10 cellular contexts compared by ENCODE assay signal in the genomic region with DNA sequence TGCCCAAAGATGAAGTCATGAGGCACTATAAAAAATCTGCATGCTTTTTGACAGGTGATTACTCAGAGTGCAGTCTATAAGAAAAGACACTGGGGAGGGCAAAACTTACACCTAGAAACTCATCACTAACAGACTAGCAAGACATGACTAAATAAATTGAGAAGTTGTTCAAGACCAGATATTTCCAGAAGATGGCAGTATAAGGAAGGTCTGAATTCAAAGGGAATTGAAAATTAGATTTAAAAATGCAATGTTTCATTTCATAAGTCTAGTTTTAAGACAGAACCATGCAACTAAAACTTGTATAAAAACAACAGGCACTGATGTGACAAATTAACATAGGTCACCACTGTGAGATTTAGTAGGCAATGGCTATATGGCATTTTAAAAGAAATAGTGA.
A peak's percentile ranks its signal among the peaks of the same experiment; 100 is the strongest.
DNase-seq lines count a peak whose midpoint lies in the region; ATAC-seq and TF ChIP-seq lines count a peak whose summit lies in the region.
"Had no signal": no experiment of that assay in that cellular context is flagged by ENCODE, and none has a peak within 500 bp of the region (broad histone marks: within the 10 kb centered on the region; RNA-seq: fewer than 3 reads in every experiment).

No MANE protein-coding gene starts in this region.

- no peaks in the 10 kb centered on the region for H3K79me2 ChIP-seq in GM23338 (replicated peaks; ENCODE audit: insufficient read depth)

- H3K36me3 ChIP-seq in GM23338 (ENCODE audit: insufficient read depth) (no peaks in the 10 kb centered on the region), upper lobe of left lung (no peaks in the 10 kb centered on the region)

- H3K4me1 ChIP-seq in GM23338 (ENCODE audit: insufficient read depth): no peaks in the 10 kb centered on the region
- H3K4me1 ChIP-seq in upper lobe of left lung: no peaks in the 10 kb centered on the region

- H3K4me1 Mint-ChIP-seq in GM23338: no peaks in the 10 kb centered on the region

- H3F3A ChIP-seq in GM23338 (replicated peaks; ENCODE audit: low read depth): no peaks in the 10 kb centered on the region

- no peak overlapping the region for H3K27ac Mint-ChIP-seq in GM23338

- POLR2A ChIA-PET in RWPE1 (lab: Yijun Ruan, JAX; ENCODE audit: low non-redundant PET): no interaction called here

- H3K9me3 Mint-ChIP-seq in GM23338: no peaks in the 10 kb centered on the region

- H3K36me3 Mint-ChIP-seq in GM23338 (ENCODE audit: low read depth): no peaks in the 10 kb centered on the region

- no peak overlapping the region for H3K4me3 Mint-ChIP-seq in GM23338

- no peaks in the 10 kb centered on the region for H3K27me3 ChIP-seq in GM23338 (ENCODE audit: insufficient read depth)
- H3K27me3 ChIP-seq in upper lobe of left lung: no peaks in the 10 kb centered on the region

- H3K9me2 ChIP-seq in GM23338 (ENCODE audit: insufficient read depth): no peaks in the 10 kb centered on the region

- H3K4me2 ChIP-seq in GM23338: no peak overlapping the region
- H3K4me2 ChIP-seq: KMS-11 had no signal

- H2AFZ ChIP-seq in GM23338: no peak overlapping the region

- ATAC-seq in GM23338 (no peak), GM19035 (IDR thresholded peaks at IDR 0.05; ENCODE audit: unreplicated experiment) (no peak), upper lobe of left lung (ENCODE audit: low FRiP score in 2 of 2) (no peak)

- TF ChIP-seq POLR2A in upper lobe of left lung (IDR thresholded peaks at IDR 0.05): no peak

- CTCF ChIA-PET in RWPE1 (lab: Yijun Ruan, JAX): no interaction called here

- no peaks in the 10 kb centered on the region for H3K27me3 Mint-ChIP-seq in GM23338 (ENCODE audit: insufficient read depth, low read depth, poor library complexity)

- H3K4me3 ChIP-seq in GM23338 (no peak overlapping the region), upper lobe of left lung (no peak overlapping the region)

- no peak for DNase-seq in AG09319 (ENCODE audit: extremely low read depth, low read depth)
- peak; percentile 13 for DNase-seq in GM23338 (ENCODE audit: low spot score)
- DNase-seq in RWPE1 (ENCODE audit: low spot score): no peak
- peak; percentile 10 for DNase-seq in inferior parietal cortex (ENCODE audit: extremely low spot score)
- DNase-seq in activated naive CD4-positive, alpha-beta T cell (lab: John Stamatoyannopoulos, UW): no peak
- DNase-seq in upper lobe of left lung: no peak
- DNase-seq in nucleus accumbens (lab: John Stamatoyannopoulos, UW): no peak
- DNase-seq: cortex of kidney had no signal

- TF ChIP-seq EP300 in upper lobe of left lung (IDR thresholded peaks at IDR 0.05): no peak

- H3K27ac ChIP-seq in GM23338 (ENCODE audit: low read depth) (no peak overlapping the region), RWPE1 (no peak overlapping the region), upper lobe of left lung (no peak overlapping the region)
- H3K27ac ChIP-seq: KMS-11 had no signal

- H3K9me3 ChIP-seq in upper lobe of left lung: no peaks in the 10 kb centered on the region

- peak; percentile 32 for TF ChIP-seq CTCF in AG09319 (IDR thresholded peaks at IDR 0.05; ENCODE audit: low read depth, low read length)
- peak in 1 of 2 experiments; percentile 49; a peak in 3 of 4 replicates for TF ChIP-seq CTCF in GM23338 (conservative IDR thresholded peaks at IDR 0.05; ENCODE audit: low read depth in 2 of 2)
- TF ChIP-seq CTCF in RWPE1 (conservative IDR thresholded peaks at IDR 0.05; ENCODE audit: low read depth): 0 out of 2 replicates have a peak, but pooled peaks have one; percentile 16
- no peak for TF ChIP-seq CTCF in upper lobe of left lung (IDR thresholded peaks at IDR 0.05)

- H4K20me1 ChIP-seq in GM23338 (replicated peaks; ENCODE audit: insufficient read depth): no peaks in the 10 kb centered on the region

TF ChIP-seq in GM23338, 12 proteins besides CTCF, POLR2A, EP300 and RAD21 (continues in another document):
- TF ChIP-seq, protein P1, sequence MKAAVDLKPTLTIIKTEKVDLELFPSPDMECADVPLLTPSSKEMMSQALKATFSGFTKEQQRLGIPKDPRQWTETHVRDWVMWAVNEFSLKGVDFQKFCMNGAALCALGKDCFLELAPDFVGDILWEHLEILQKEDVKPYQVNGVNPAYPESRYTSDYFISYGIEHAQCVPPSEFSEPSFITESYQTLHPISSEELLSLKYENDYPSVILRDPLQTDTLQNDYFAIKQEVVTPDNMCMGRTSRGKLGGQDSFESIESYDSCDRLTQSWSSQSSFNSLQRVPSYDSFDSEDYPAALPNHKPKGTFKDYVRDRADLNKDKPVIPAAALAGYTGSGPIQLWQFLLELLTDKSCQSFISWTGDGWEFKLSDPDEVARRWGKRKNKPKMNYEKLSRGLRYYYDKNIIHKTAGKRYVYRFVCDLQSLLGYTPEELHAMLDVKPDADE (IDR thresholded peaks at IDR 0.05): no peak
- TF ChIP-seq, protein P2, sequence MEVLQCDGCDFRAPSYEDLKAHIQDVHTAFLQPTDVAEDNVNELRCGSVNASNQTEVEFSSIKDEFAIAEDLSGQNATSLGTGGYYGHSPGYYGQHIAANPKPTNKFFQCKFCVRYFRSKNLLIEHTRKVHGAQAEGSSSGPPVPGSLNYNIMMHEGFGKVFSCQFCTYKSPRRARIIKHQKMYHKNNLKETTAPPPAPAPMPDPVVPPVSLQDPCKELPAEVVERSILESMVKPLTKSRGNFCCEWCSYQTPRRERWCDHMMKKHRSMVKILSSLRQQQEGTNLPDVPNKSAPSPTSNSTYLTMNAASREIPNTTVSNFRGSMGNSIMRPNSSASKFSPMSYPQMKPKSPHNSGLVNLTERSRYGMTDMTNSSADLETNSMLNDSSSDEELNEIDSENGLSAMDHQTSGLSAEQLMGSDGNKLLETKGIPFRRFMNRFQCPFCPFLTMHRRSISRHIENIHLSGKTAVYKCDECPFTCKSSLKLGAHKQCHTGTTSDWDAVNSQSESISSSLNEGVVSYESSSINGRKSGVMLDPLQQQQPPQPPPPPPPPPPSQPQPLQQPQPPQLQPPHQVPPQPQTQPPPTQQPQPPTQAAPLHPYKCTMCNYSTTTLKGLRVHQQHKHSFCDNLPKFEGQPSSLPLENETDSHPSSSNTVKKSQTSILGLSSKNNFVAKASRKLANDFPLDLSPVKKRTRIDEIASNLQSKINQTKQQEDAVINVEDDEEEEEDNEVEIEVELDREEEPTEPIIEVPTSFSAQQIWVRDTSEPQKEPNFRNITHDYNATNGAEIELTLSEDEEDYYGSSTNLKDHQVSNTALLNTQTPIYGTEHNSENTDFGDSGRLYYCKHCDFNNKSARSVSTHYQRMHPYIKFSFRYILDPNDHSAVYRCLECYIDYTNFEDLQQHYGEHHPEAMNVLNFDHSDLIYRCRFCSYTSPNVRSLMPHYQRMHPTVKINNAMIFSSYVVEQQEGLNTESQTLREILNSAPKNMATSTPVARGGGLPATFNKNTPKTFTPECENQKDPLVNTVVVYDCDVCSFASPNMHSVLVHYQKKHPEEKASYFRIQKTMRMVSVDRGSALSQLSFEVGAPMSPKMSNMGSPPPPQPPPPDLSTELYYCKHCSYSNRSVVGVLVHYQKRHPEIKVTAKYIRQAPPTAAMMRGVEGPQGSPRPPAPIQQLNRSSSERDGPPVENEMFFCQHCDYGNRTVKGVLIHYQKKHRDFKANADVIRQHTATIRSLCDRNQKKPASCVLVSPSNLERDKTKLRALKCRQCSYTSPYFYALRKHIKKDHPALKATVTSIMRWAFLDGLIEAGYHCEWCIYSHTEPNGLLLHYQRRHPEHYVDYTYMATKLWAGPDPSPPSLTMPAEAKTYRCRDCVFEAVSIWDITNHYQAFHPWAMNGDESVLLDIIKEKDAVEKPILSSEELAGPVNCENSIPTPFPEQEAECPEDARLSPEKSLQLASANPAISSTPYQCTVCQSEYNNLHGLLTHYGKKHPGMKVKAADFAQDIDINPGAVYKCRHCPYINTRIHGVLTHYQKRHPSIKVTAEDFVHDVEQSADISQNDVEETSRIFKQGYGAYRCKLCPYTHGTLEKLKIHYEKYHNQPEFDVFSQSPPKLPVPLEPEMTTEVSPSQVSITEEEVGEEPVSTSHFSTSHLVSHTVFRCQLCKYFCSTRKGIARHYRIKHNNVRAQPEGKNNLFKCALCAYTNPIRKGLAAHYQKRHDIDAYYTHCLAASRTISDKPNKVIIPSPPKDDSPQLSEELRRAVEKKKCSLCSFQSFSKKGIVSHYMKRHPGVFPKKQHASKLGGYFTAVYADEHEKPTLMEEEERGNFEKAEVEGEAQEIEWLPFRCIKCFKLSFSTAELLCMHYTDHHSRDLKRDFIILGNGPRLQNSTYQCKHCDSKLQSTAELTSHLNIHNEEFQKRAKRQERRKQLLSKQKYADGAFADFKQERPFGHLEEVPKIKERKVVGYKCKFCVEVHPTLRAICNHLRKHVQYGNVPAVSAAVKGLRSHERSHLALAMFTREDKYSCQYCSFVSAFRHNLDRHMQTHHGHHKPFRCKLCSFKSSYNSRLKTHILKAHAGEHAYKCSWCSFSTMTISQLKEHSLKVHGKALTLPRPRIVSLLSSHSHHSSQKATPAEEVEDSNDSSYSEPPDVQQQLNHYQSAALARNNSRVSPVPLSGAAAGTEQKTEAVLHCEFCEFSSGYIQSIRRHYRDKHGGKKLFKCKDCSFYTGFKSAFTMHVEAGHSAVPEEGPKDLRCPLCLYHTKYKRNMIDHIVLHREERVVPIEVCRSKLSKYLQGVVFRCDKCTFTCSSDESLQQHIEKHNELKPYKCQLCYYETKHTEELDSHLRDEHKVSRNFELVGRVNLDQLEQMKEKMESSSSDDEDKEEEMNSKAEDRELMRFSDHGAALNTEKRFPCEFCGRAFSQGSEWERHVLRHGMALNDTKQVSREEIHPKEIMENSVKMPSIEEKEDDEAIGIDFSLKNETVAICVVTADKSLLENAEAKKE (CRISPR knock-in tag; IDR thresholded peaks at IDR 0.05): no peak
- no peak for TF ChIP-seq CREB1 (CRISPR knock-in tag; IDR thresholded peaks at IDR 0.05; ENCODE audit: low read depth)

Comparison
In these comparisons a context has a peak if more than half of its experiments do, and no peak if none do; other contexts are left out.
1. DNase-seq: peak in GM23338 (single experiment) and inferior parietal cortex (single experiment); none in AG09319 (single experiment), RWPE1 (single experiment), activated naive CD4-positive, alpha-beta T cell (0 of 4), upper lobe of left lung (0 of 2) and nucleus accumbens (0 of 56).
2. CTCF ChIP-seq: peak in AG09319 (single experiment) and RWPE1 (single experiment); none in upper lobe of left lung (0 of 6).